Comparison of ENCODE assay signal across 25 cellular contexts in genomic region chr5:38528162-38528703, GRCh38. TPM values are rescaled to one million over a fixed set of nuclear protein-coding genes. Genes with fewer than 3 reads are reported as not detected.
DNase-seq lines count a peak whose midpoint lies in the region; ATAC-seq and TF ChIP-seq lines count a peak whose summit lies in the region.
"Had no signal": no experiment of that assay in that cellular context is flagged by ENCODE, and none has a peak within 500 bp of the region (broad histone marks: within the 10 kb centered on the region; RNA-seq: fewer than 3 reads in every experiment).

No MANE protein-coding gene starts in this region.

- no peaks in the 10 kb centered on the region for H3K27me3 ChIP-seq in BE2C
- no peaks in the 10 kb centered on the region for H3K27me3 ChIP-seq in SJCRH30
- H3K27me3 ChIP-seq: dorsolateral prefrontal cortex, uterus had no signal

- peak; percentile 53 for ATAC-seq in HG03175 (IDR thresholded peaks at IDR 0.05; ENCODE audit: unreplicated experiment)
- ATAC-seq: lower lobe of right lung, Right ventricle myocardium inferior had no signal

- peaks cover 30% of the 10 kb centered on the region for H3K4me1 ChIP-seq in BE2C
- H3K4me1 ChIP-seq in SJCRH30, result peaks cover 53% of the 10 kb centered on the region
- H3K4me1 ChIP-seq: uterus had no signal

- no peak overlapping the region for H3K4me3 ChIP-seq in BE2C (ENCODE audit: low read depth, low read length)
- no peak overlapping the region for H3K4me3 ChIP-seq in SJCRH30
- H3K4me3 ChIP-seq: dorsolateral prefrontal cortex, lower lobe of right lung, uterus had no signal

- DNase-seq in BE2C (no peak), SJCRH30 (peak; percentile 42 to 60), iPS-NIHi7 (ENCODE audit: extremely low spot score) (peak; percentile 26), NCI-H1048 (lab: John Stamatoyannopoulos, UW) (no peak), NCI-H187 (lab: John Stamatoyannopoulos, UW) (no peak)
- DNase-seq in activated CD4-positive, alpha-beta T cell treated with anti-CD3 and anti-CD28 coated beads, Interleukin-2, amount 50 U/mL, for 48 hours, result no peak
- no peak for DNase-seq in activated naive CD4-positive, alpha-beta T cell treated with anti-CD3 and anti-CD28 coated beads, Interleukin-2, amount 50 U/mL, for 16 hours
- DNase-seq: ACHN, activated gamma-delta T cell treated with Interleukin-2 at 50 U/mL for 16 hours, amniotic stem cell, caudate nucleus, dorsolateral prefrontal cortex, foreskin fibroblast, GF-D8, lower lobe of right lung, NCI-H1105, NCI-H2107, occipital lobe, retina, T-helper 1 cell, uterus had no signal

- H3K27ac ChIP-seq in SJCRH30, result no peak overlapping the region
- H3K27ac ChIP-seq: epithelial cell of prostate, KMS-11, lower lobe of right lung, uterus had no signal

- TF ChIP-seq CTCF in BE2C (IDR thresholded peaks at IDR 0.05; ENCODE audit: low read depth, low read length), result peak; percentile 40

- peaks cover 16% of the 10 kb centered on the region for H3K36me3 ChIP-seq in BE2C
- peaks cover 19% of the 10 kb centered on the region for H3K36me3 ChIP-seq in SJCRH30
- H3K36me3 ChIP-seq: uterus had no signal

- H3K9me3 ChIP-seq in BE2C (no peaks in the 10 kb centered on the region), SJCRH30 (replicated peaks) (peaks cover 5% of the 10 kb centered on the region; the same call in 1 of the 2 replicates)
- H3K9me3 ChIP-seq: lower lobe of right lung, uterus had no signal

RNA-seq across cellular contexts. Expression of gene LIFR, which starts 28.2 kb away (rescaled TPM):
- 8.2 TPM for polyA plus RNA-seq in BE2C (2012; ENCODE audit: insufficient read depth, insufficient read length, low read depth)
- 27.4 and 30.6 TPM in 2 replicates for total RNA-seq in SJCRH30 (2014; rRNA removed; shearing (Covaris generic))

Comparison
In these comparisons a context has a peak if more than half of its experiments do, and no peak if none do; other contexts are left out.
1. DNase-seq: peak in SJCRH30 (2 of 2) and iPS-NIHi7 (single experiment); none in BE2C (single experiment), activated CD4-positive, alpha-beta T cell treated with anti-CD3 and anti-CD28 coated beads, Interleukin-2, amount 50 U/mL, for 48 hours (0 of 2), activated naive CD4-positive, alpha-beta T cell treated with anti-CD3 and anti-CD28 coated beads, Interleukin-2, amount 50 U/mL, for 16 hours (single experiment), NCI-H1048 (single experiment) and NCI-H187 (0 of 2).